ENCODE assay signal across 8 cellular contexts in the genomic region with DNA sequence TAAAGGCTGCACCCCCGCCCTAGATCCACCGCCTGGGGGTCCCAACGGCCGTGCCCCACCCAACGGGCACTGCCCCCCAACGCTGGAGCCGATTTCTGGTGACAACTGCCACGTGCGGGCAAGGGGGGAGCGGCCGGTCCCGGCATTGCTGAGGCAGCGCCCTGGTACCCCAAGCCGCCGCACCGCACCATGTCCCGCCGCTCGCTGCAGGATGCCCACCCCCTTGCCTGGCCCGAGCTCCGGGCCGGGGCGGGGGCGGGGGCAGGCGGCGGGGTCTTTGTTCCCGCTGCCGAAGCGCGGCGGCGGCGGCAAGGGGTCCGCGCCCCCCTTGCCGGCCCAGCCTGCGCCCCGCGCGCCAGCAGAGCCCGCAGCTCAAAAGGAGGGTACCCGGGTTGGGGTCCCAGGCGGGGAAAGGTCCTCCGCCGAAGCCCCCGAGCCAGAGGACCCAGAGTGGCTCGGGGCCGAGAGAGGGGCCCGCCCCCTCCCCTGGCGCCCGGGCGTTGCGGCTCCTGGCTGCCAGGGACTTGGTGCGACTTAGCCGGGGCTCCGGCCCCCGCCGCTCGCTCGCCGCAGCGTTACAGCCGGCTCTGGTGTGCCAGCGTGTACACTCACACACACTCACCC. TPM values are rescaled to one million over a fixed set of nuclear protein-coding genes. Genes with fewer than 3 reads are reported as not detected.
DNase-seq lines count a peak whose midpoint lies in the region; ATAC-seq and TF ChIP-seq lines count a peak whose summit lies in the region.

No MANE protein-coding gene starts in this region.

- peak overlapping the region; percentile 83 for H3K4me3 Mint-ChIP-seq in activated CD4-positive, alpha-beta T cell treated with anti-CD3 and anti-CD28 coated beads for 36 hours
- H3K4me3 Mint-ChIP-seq in endothelial cell (ENCODE audit: unreplicated experiment): peak overlapping the region; percentile 90

- intact Hi-C loops in activated CD4-positive, alpha-beta T cell treated with anti-CD3 and anti-CD28 coated beads for 36 hours (cut with DNase I, micrococcal nuclease): loop anchor here (1.0 to 10.0 kb wide), 6 partner anchors 28 to 182 kb away; partner anchors contain the start of genes ARID3B (in 2 of the 2), CLK3 (in 1 of the 2) and UBL7 (in 1 of the 2)
- intact Hi-C loops in PC-9 (cut with micrococcal nuclease; ENCODE audit: unreplicated experiment): loop anchor here (1.0 kb wide), 1 partner anchor 10 kb away; no protein-coding TSS in a partner anchor

- H2AFZ ChIP-seq in PC-9: no peak overlapping the region

- H3K4me1 ChIP-seq in PC-9 (replicated peaks; ENCODE audit: insufficient read depth): peaks cover 6% of the 10 kb centered on the region; the same call in 1 of the 2 replicates
- peaks cover 24 to 35% of the 10 kb centered on the region in 2 experiments for H3K4me1 ChIP-seq in neutrophil (ENCODE audit: control insufficient read depth in 1 of 2, insufficient read depth in 1 of 2, low read depth in 1 of 2, low read length in 1 of 2)

- ATAC-seq in activated CD4-positive, alpha-beta T cell treated with anti-CD3 and anti-CD28 coated beads for 36 hours: no peak

- no peaks in the 10 kb centered on the region for H4K20me1 ChIP-seq in PC-9 (ENCODE audit: insufficient read depth)

- H3K4me1 Mint-ChIP-seq in activated CD4-positive, alpha-beta T cell treated with anti-CD3 and anti-CD28 coated beads for 36 hours: peaks cover 60% of the 10 kb centered on the region
- peaks cover 50% of the 10 kb centered on the region for H3K4me1 Mint-ChIP-seq in endothelial cell (ENCODE audit: unreplicated experiment)

- peaks cover 40% of the 10 kb centered on the region for H3K79me2 ChIP-seq in PC-9 (ENCODE audit: low read depth)

- POLR2A ChIA-PET in activated CD4-positive, alpha-beta T cell treated with anti-CD3 and anti-CD28 coated beads for 36 hours (lab: Charles Lee): no interaction called here
- POLR2A ChIA-PET in PC-9 (lab: Charles Lee; ENCODE audit: unreplicated experiment): interaction anchor here (1.0 kb wide), 1 partner anchor 48 kb away, joined by 19 read pairs; no protein-coding TSS in a partner anchor

- no peaks in the 10 kb centered on the region for H3F3A ChIP-seq in PC-9 (ENCODE audit: insufficient read depth, low read depth)

- no peaks in the 10 kb centered on the region for H3K9me3 Mint-ChIP-seq in activated CD4-positive, alpha-beta T cell treated with anti-CD3 and anti-CD28 coated beads for 36 hours (ENCODE audit: low read depth)
- no peaks in the 10 kb centered on the region for H3K9me3 Mint-ChIP-seq in endothelial cell (ENCODE audit: unreplicated experiment)

- H3K27ac ChIP-seq in PC-9 (no peak overlapping the region), neutrophil (no peak overlapping the region)

- H3K4me2 ChIP-seq in PC-9: peak overlapping the region; percentile 83

- peaks cover 32% of the 10 kb centered on the region for H3K36me3 Mint-ChIP-seq in activated CD4-positive, alpha-beta T cell treated with anti-CD3 and anti-CD28 coated beads for 36 hours (ENCODE audit: low read depth)
- H3K36me3 Mint-ChIP-seq in endothelial cell (ENCODE audit: low read depth, unreplicated experiment): peaks cover 11% of the 10 kb centered on the region

- CTCF ChIA-PET in activated CD4-positive, alpha-beta T cell treated with anti-CD3 and anti-CD28 coated beads for 36 hours (lab: Charles Lee): interaction anchor here (1.2 to 2.2 kb wide), 3 partner anchors 30 to 113 kb away, joined by 4 to 11 read pairs (median 7); no protein-coding TSS in a partner anchor
- CTCF ChIA-PET in PC-9 (lab: Charles Lee): no interaction called here

- TF ChIP-seq CTCF in PC-9 (conservative IDR thresholded peaks at IDR 0.05) (no peak), endothelial cell (IDR thresholded peaks at IDR 0.05; ENCODE audit: unreplicated experiment) (no peak), neutrophil (IDR thresholded peaks at IDR 0.05) (no peak)

- H3K4me3 ChIP-seq in PC-9 (peak overlapping the region; percentile 69), neutrophil (ENCODE audit: low read depth in 1 of 2, low read length in 1 of 2) (peak overlapping the region; percentile 68 to 75)

- H3K36me3 ChIP-seq in PC-9 (ENCODE audit: low read depth) (no peaks in the 10 kb centered on the region), neutrophil (no peaks in the 10 kb centered on the region)

- no peaks in the 10 kb centered on the region for H3K9me2 ChIP-seq in PC-9 (ENCODE audit: insufficient read depth)

- H3K27me3 Mint-ChIP-seq in activated CD4-positive, alpha-beta T cell treated with anti-CD3 and anti-CD28 coated beads for 36 hours: no peaks in the 10 kb centered on the region
- peaks cover 8% of the 10 kb centered on the region for H3K27me3 Mint-ChIP-seq in endothelial cell (ENCODE audit: unreplicated experiment)

- DNase-seq in activated CD4-positive, alpha-beta T cell treated with anti-CD3 and anti-CD28 coated beads for 36 hours: peak; percentile 47
- no peak for DNase-seq in activated CD4-positive, alpha-beta T cell treated with anti-CD3 and anti-CD28 coated beads, Interleukin-2, amount 50 U/mL, for 1 hour
- DNase-seq in PC-9 (no peak), endothelial cell (ENCODE audit: low spot score) (no peak), COR-L47 (lab: John Stamatoyannopoulos, UW) (no peak), NOMO-1 treated with DMSO at 0.1 percent for 48 hours (lab: John Stamatoyannopoulos, UW; ENCODE audit: unreplicated experiment) (no peak), kidney glomerular epithelial cell (lab: John Stamatoyannopoulos, UW) (no peak)

- BruUV-seq in PC-9 (replicated peaks; lab: Mats Ljungman, UMichigan): no TSS peak

- H3K9me3 ChIP-seq in PC-9 (ENCODE audit: insufficient read depth, low read depth) (no peaks in the 10 kb centered on the region), neutrophil (no peaks in the 10 kb centered on the region)

- no peak overlapping the region for H3K27ac Mint-ChIP-seq in activated CD4-positive, alpha-beta T cell treated with anti-CD3 and anti-CD28 coated beads for 36 hours
- H3K27ac Mint-ChIP-seq in endothelial cell (ENCODE audit: unreplicated experiment): no peak overlapping the region

- no peaks in the 10 kb centered on the region for H3K27me3 ChIP-seq in PC-9 (ENCODE audit: insufficient read depth, low read depth)
- peaks cover 78% of the 10 kb centered on the region for H3K27me3 ChIP-seq in neutrophil

RNA-seq across cellular contexts. Expression of gene SEMA7A, which starts 0.7 kb away (rescaled TPM):
- total RNA-seq in activated CD4-positive, alpha-beta T cell treated with anti-CD3 and anti-CD28 coated beads for 36 hours: 10 to 100 TPM; 57.3 to 57.7 TPM
- total RNA-seq in PC-9 (2021): 8.3 and 14.5 TPM in 2 replicates
- 41.4 TPM for total RNA-seq in endothelial cell (ENCODE audit: unreplicated experiment)

RNA-seq across cellular contexts. Expression of gene UBL7, which starts 27.9 kb away (rescaled TPM):
- total RNA-seq in activated CD4-positive, alpha-beta T cell treated with anti-CD3 and anti-CD28 coated beads for 36 hours: 10 to 100 TPM; 47.5 to 48.6 TPM
- total RNA-seq in PC-9 (2021): 73.9 and 89.6 TPM in 2 replicates
- 79.9 TPM for total RNA-seq in endothelial cell (ENCODE audit: unreplicated experiment)
